2 cellular contexts compared by ENCODE assay signal in the genomic region with DNA sequence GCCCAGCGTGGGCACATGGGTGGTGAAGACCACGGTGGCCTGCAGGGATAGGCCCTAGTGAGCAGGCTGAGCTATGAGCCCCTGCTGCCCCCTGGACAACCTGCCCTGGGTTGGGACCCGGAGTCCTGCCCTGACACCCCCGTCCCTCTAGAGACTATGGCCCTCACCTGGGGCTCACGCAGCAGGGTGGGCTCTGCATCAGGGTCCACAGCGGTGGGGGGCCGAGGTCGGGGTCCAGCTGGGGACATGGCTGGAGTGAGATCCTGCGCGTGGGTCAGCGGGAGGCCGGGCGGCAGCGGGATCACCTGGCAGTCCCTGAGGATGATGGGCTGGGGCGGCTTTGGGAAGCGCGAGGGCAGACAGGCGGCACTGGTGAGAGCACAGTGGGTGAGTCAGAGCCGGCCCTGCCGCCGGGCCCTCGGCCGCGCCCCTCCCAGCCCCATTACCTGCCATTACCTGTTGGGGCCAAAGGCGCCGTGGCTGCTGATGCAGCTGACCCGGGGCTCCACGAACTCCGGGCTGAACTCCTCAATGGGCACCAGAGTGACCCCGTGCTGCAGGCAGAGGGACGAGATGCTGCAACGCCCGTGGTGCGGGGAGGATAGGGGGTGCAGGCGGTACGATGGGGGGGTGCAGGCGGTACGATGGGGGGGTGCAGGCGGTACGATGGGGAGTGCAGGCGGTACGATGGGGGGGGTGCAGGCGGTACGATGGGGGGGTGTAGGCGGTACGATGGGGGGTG.
TF ChIP-seq lines count a peak whose summit lies in the region.

No MANE protein-coding gene starts in this region.

TF ChIP-seq in IMR-90, 13 proteins besides CTCF, POLR2A, EP300 and RAD21:
- TF ChIP-seq BHLHE40 (IDR thresholded peaks at IDR 0.05; ENCODE audit: low read depth, low read length) (no peak), MXI1 (IDR thresholded peaks at IDR 0.05; ENCODE audit: borderline replicate concordance, low read depth, low read length) (no peak), NFE2L2 (IDR thresholded peaks at IDR 0.05; ENCODE audit: low read depth, low read length) (no peak), RCOR1 (IDR thresholded peaks at IDR 0.05; ENCODE audit: insufficient replicate concordance, low read length) (no peak), USF2 (IDR thresholded peaks at IDR 0.05; ENCODE audit: low read depth, low read length) (no peak), CHD1 (IDR thresholded peaks at IDR 0.05; ENCODE audit: low read depth, low read length) (no peak), MAFK (IDR thresholded peaks at IDR 0.05; ENCODE audit: low read depth, low read length) (no peak), SMC3 (IDR thresholded peaks at IDR 0.05; ENCODE audit: low read depth, low read length) (no peak), FOS (IDR thresholded peaks at IDR 0.05; ENCODE audit: low read depth, low read length) (no peak), ELK1 (IDR thresholded peaks at IDR 0.05; ENCODE audit: borderline replicate concordance, low read depth, low read length) (no peak), RFX5 (IDR thresholded peaks at IDR 0.05; ENCODE audit: low read depth, low read length) (no peak)

TF ChIP-seq in K562, 482 proteins besides CTCF, POLR2A, EP300 and RAD21:
- TF ChIP-seq ZBTB33 (CRISPR knock-in tag; IDR thresholded peaks at IDR 0.05) (peak; percentile 65; the same call in 1 of the 2 replicates), KAT2B (IDR thresholded peaks at IDR 0.05; ENCODE audit: low read depth, low read length) (no peak)
- TF ChIP-seq, protein P1, sequence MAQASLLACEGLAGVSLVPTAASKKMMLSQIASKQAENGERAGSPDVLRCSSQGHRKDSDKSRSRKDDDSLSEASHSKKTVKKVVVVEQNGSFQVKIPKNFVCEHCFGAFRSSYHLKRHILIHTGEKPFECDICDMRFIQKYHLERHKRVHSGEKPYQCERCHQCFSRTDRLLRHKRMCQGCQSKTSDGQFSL (CRISPR knock-in tag; IDR thresholded peaks at IDR 0.05): peak; percentile 53; the same call in 1 of the 2 replicates
- TF ChIP-seq, protein P1 (tag; IDR thresholded peaks at IDR 0.05): no peak
